Comparison of ENCODE assay signal across 8 cellular contexts in the genomic region with DNA sequence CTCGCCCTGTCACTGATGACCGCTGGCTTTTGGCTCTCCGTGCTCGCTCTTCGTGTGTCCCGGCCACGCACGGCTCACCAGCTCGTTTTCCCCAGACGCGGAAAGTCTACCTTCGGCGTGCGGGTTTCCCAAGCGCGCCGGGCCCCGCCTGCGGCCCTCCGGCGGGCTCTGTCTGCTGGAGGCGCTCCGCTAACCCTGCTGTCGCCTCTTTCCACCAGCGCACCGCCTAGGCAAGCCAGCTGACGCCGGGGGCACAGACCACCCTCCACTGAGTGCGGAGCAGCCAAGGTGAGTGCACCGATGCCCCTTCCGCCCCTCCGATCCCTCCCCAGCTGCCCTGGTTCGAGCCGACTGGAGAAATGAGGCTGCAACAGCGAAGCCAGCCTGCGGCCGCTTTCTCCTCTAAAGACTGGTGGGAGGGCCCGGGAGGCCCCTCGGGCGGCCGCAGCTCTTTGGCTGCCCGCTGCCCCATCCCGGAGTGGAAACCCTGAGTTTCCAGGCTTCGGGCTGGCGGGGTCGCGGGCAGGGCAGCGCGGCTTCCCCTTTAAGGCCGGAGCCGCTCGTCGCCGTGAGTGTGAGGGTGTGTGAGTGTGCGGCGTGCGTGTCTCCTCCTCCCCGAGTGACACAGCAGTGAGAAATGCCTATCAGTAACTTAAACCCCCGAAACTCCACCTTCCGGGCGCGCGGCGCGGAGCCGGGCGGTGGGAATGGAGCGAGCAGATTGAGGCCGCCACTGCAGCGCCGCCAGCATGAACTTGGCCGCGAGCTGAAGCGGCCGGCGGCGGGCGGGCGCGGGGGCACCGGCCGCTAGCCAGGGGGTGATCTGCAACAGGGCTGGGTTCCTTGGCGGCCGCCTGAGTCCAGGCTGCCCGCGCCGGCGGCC. TPM values are rescaled to one million over a fixed set of nuclear protein-coding genes. Genes with fewer than 3 reads are reported as not detected.
DNase-seq lines count a peak whose midpoint lies in the region; ATAC-seq and TF ChIP-seq lines count a peak whose summit lies in the region.

A gene with protein sequence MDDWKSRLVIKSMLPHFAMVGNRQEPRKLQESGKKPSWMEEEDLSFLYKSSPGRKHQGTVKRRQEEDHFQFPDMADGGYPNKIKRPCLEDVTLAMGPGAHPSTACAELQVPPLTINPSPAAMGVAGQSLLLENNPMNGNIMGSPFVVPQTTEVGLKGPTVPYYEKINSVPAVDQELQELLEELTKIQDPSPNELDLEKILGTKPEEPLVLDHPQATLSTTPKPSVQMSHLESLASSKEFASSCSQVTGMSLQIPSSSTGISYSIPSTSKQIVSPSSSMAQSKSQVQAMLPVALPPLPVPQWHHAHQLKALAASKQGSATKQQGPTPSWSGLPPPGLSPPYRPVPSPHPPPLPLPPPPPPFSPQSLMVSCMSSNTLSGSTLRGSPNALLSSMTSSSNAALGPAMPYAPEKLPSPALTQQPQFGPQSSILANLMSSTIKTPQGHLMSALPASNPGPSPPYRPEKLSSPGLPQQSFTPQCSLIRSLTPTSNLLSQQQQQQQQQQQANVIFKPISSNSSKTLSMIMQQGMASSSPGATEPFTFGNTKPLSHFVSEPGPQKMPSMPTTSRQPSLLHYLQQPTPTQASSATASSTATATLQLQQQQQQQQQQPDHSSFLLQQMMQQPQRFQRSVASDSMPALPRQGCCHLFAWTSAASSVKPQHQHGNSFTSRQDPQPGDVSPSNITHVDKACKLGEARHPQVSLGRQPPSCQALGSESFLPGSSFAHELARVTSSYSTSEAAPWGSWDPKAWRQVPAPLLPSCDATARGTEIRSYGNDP (plus strand): TSS at position 719 of the 883 bp plus-strand sequence. CDS start 82,200 bp downstream, outside the sequence.

- H3K79me2 ChIP-seq in H9 (ENCODE audit: insufficient read depth, low read length), result no peaks in the 10 kb centered on the region

- peaks cover 87% of the 10 kb centered on the region for H3K27me3 Mint-ChIP-seq in H9 (ENCODE audit: low read depth)

- TF ChIP-seq CTCF in H9 (conservative IDR thresholded peaks at IDR 0.05) (no peak), brain microvascular endothelial cell (IDR thresholded peaks at IDR 0.05; ENCODE audit: low read depth, low read length, missing control alignments) (no peak)

- no peak within 1 kb of the TSS for H2AFZ ChIP-seq in H9 (ENCODE audit: low read length)

- H3K4me3 ChIP-seq in brain microvascular endothelial cell (ENCODE audit: low read depth, low read length) (peak within 1 kb of the TSS; percentile 69), iPS DF 6.9 (ENCODE audit: low read length) (peak within 1 kb of the TSS; percentile 23; the same call in 1 of the 2 replicates), rectal smooth muscle tissue (ENCODE audit: low read length) (peak within 1 kb of the TSS; percentile 69)

- H2BK12ac ChIP-seq in H9 (ENCODE audit: insufficient read length, low read depth, low read length), result no peak within 1 kb of the TSS

- no peak within 1 kb of the TSS for H4K5ac ChIP-seq in H9 (ENCODE audit: insufficient read length, low read depth, low read length)

- H4K8ac ChIP-seq in H9 (replicated peaks; ENCODE audit: insufficient read length, low read depth, low read length), result no peak within 1 kb of the TSS

- peak within 1 kb of the TSS in 1 of 3 experiments; percentile 87; a peak in 1 of 7 replicates for H3K27ac Mint-ChIP-seq in H9

- H2BK120ac ChIP-seq in H9 (ENCODE audit: low read depth, low read length, poor library complexity, severe bottlenecking), result no peak within 1 kb of the TSS

- no peak within 1 kb of the TSS for H3T11ph ChIP-seq in H9 (ENCODE audit: low read length)

- DNase-seq in ACHN (peak; percentile 68), H9 (peak; percentile 31), T1000 (lab: John Stamatoyannopoulos, UW) (peak; percentile 33), brain microvascular endothelial cell (peak; percentile 76), iPS DF 6.9 (ENCODE audit: low read depth, low spot score) (no peak)

- H3K4me2 ChIP-seq in H9 (ENCODE audit: insufficient read depth, insufficient read length, low read length), result peak within 1 kb of the TSS; percentile 92

- no CpG with 5 or more reads among the region's 88 CpGs for WGBS in H9 (ENCODE audit: extremely low coverage, insufficient read length, low lambda C conversion rate)
- no CpG with 5 or more reads among the region's 88 CpGs for WGBS in iPS DF 6.9 (ENCODE audit: insufficient coverage, insufficient read length)

- H3K56ac ChIP-seq in H9 (ENCODE audit: insufficient read length, low read depth, low read length), result no peak within 1 kb of the TSS

- no peaks in the 10 kb centered on the region for H3K79me1 ChIP-seq in H9 (ENCODE audit: insufficient read depth, low read depth, low read length, poor library complexity, severe bottlenecking)

- no peak within 1 kb of the TSS for H3K23ac ChIP-seq in H9 (ENCODE audit: insufficient read length, low read depth, low read length)

- H3K27me3 ChIP-seq in H9 (ENCODE audit: insufficient read depth, low read length) (peaks cover 52% of the 10 kb centered on the region; the same call in 1 of the 2 replicates), brain microvascular endothelial cell (replicated peaks) (no peaks in the 10 kb centered on the region), iPS DF 6.9 (ENCODE audit: control insufficient read depth, insufficient read depth, low read length) (peaks cover 43% of the 10 kb centered on the region), rectal smooth muscle tissue (ENCODE audit: control insufficient read depth, insufficient read depth, low read length) (peaks cover 8% of the 10 kb centered on the region)

- H3K23me2 ChIP-seq in H9 (ENCODE audit: insufficient read length, low read depth, low read length, poor library complexity, severe bottlenecking), result peaks cover 32% of the 10 kb centered on the region

- in situ Hi-C loops in ACHN (cut with HindIII; ENCODE audit: low pct_ligation_motif_present, low pct_unique_long_range_greater_than_20kb, low sequenced_read_pairs) (no loop called here), brain microvascular endothelial cell (cut with HindIII; ENCODE audit: low pct_ligation_motif_present, low sequenced_read_pairs) (no loop called here)

- H2BK15ac ChIP-seq in H9 (ENCODE audit: low read depth, low read length), result no peak within 1 kb of the TSS

- H4K91ac ChIP-seq in H9 (ENCODE audit: insufficient read length, low read depth, low read length), result no peak within 1 kb of the TSS

- ATAC-seq in HG02571 (IDR thresholded peaks at IDR 0.05; ENCODE audit: unreplicated experiment) (no peak), HG03432 (IDR thresholded peaks at IDR 0.05; ENCODE audit: unreplicated experiment) (no peak)

- H2AK5ac ChIP-seq in H9 (ENCODE audit: insufficient read length, low read length), result no peak within 1 kb of the TSS

- H2BK5ac ChIP-seq in H9 (ENCODE audit: insufficient read length, low read length), result no peak within 1 kb of the TSS

- H4K20me1 ChIP-seq in H9 (ENCODE audit: control insufficient read depth, insufficient read depth, insufficient read length), result no peaks in the 10 kb centered on the region

- no peak within 1 kb of the TSS for H2BK20ac ChIP-seq in H9 (ENCODE audit: low read depth, low read length, poor library complexity, severe bottlenecking)

- H3K9me3 Mint-ChIP-seq in H9, result peaks cover 49 to 58% of the 10 kb centered on the region in 2 experiments

- H3K4me1 ChIP-seq in H9 (ENCODE audit: insufficient read depth, low read length) (no peaks in the 10 kb centered on the region; the same call in 1 of the 2 replicates), iPS DF 6.9 (ENCODE audit: control insufficient read depth, insufficient read depth, low read length) (0 out of 2 replicates have a peak, but pooled peaks cover 1% of the 10 kb centered on the region), rectal smooth muscle tissue (ENCODE audit: control insufficient read depth, insufficient read depth, low read length) (no peaks in the 10 kb centered on the region)

- peaks cover 0 to 9% (median 4%) of the 10 kb centered on the region in 3 experiments; a peak in 4 of 7 replicates for H3K36me3 Mint-ChIP-seq in H9 (ENCODE audit: insufficient read depth in 1 of 3, low read depth in 3 of 3)

- peak within 1 kb of the TSS; percentile 48 to 82 for H3K4me3 Mint-ChIP-seq in H9

- H3K9me3 ChIP-seq in H9 (ENCODE audit: control insufficient read depth, low read depth, low read length), result no peaks in the 10 kb centered on the region
- H3K9me3 ChIP-seq in iPS DF 6.9 (ENCODE audit: control insufficient read depth, insufficient read depth, low read length), result no peaks in the 10 kb centered on the region

- H3K4me1 Mint-ChIP-seq in H9, result peaks cover 15 to 17% of the 10 kb centered on the region in 2 experiments

- no peak within 1 kb of the TSS for H3K18ac ChIP-seq in H9 (ENCODE audit: insufficient read length, low read depth, low read length)

- H3K27ac ChIP-seq in H9 (ENCODE audit: insufficient read length, low read depth, low read length) (no peak within 1 kb of the TSS), brain microvascular endothelial cell (peak within 1 kb of the TSS; percentile 38), iPS DF 6.9 (ENCODE audit: low read length) (no peak within 1 kb of the TSS), rectal smooth muscle tissue (ENCODE audit: low read depth, low read length) (peak within 1 kb of the TSS; percentile 68)

- H3K36me3 ChIP-seq in brain microvascular endothelial cell (replicated peaks) (no peaks in the 10 kb centered on the region), iPS DF 6.9 (ENCODE audit: control insufficient read depth, insufficient read depth, low read length) (no peaks in the 10 kb centered on the region), rectal smooth muscle tissue (ENCODE audit: control insufficient read depth, insufficient read depth, low read length) (no peaks in the 10 kb centered on the region)

- H3K14ac ChIP-seq in H9 (ENCODE audit: insufficient read depth, low read length), result no peak within 1 kb of the TSS; the same call in 1 of the 2 replicates

- H3K9ac ChIP-seq in H9 (ENCODE audit: extremely low read depth, insufficient read length, low read length) (no peak within 1 kb of the TSS), rectal smooth muscle tissue (ENCODE audit: low read length) (no peak within 1 kb of the TSS)

- no peak within 1 kb of the TSS for H3K4ac ChIP-seq in H9 (ENCODE audit: low read depth, low read length)

RNA-seq across cellular contexts. Expression of the gene that starts here (rescaled TPM):
- total RNA-seq in H9 (2021), result 0.48 and 0.53 TPM in 2 replicates

Comparison
In these comparisons a context has a peak if more than half of its experiments do, and no peak if none do; other contexts are left out.
1. Peak in DNase-seq and H3K4me2 ChIP-seq in H9; RNA of the gene not detected or under 1 TPM.
2. H3K27ac ChIP-seq: peak in brain microvascular endothelial cell (single experiment) and rectal smooth muscle tissue (single experiment); none in H9 (single experiment) and iPS DF 6.9 (single experiment).
3. Peak in every context shown above with its lines, with median percentiles within 50 percentile points of each other: H3K4me3 ChIP-seq.